In genomic region chr11:109946322-109946846, GRCh38 we compare ENCODE assay signal across 8 cellular contexts.
DNase-seq lines count a peak whose midpoint lies in the region; ATAC-seq and TF ChIP-seq lines count a peak whose summit lies in the region.

No MANE protein-coding gene starts in this region.

- peak; percentile 93 for TF ChIP-seq CTCF in astrocyte of the spinal cord (IDR thresholded peaks at IDR 0.05; ENCODE audit: low read depth, low read length)
- peak; percentile 96 for TF ChIP-seq CTCF in retinal pigment epithelial cell (conservative IDR thresholded peaks at IDR 0.05; ENCODE audit: low read depth, low read length)

- peak; percentile 91 for ATAC-seq in HG02759 (IDR thresholded peaks at IDR 0.05; ENCODE audit: unreplicated experiment)

- in situ Hi-C loops in astrocyte of the spinal cord (cut with HindIII; ENCODE audit: low sequenced_read_pairs): no loop called here

- DNase-seq in NK-92 treated with Interleukin-12 subunit alpha and Interleukin-12 subunit beta, amount 100 ng/mL, for 24 hours (lab: John Stamatoyannopoulos, UW): peak; percentile 27
- DNase-seq in NK-92 (lab: John Stamatoyannopoulos, UW; ENCODE audit: unreplicated experiment) (no peak), NCI-H1092 (lab: John Stamatoyannopoulos, UW) (peak; percentile 55), SKM-1 (lab: John Stamatoyannopoulos, UW; ENCODE audit: unreplicated experiment) (peak; percentile 93), astrocyte of the spinal cord (ENCODE audit: low read depth, low spot score) (peak; percentile 95), hypothalamus (lab: John Stamatoyannopoulos, UW) (peak in 48 of 51 donors; percentile 3 to 91 (median 62)), retinal pigment epithelial cell (ENCODE audit: low read depth) (peak; percentile 82)

- peak overlapping the region; percentile 24 for H3K4me3 ChIP-seq in astrocyte of the spinal cord (ENCODE audit: low read depth, low read length)
- peak overlapping the region; percentile 26 for H3K4me3 ChIP-seq in retinal pigment epithelial cell (ENCODE audit: low read length)
